ENCODE assay signal across 20 cellular contexts in the genomic region with DNA sequence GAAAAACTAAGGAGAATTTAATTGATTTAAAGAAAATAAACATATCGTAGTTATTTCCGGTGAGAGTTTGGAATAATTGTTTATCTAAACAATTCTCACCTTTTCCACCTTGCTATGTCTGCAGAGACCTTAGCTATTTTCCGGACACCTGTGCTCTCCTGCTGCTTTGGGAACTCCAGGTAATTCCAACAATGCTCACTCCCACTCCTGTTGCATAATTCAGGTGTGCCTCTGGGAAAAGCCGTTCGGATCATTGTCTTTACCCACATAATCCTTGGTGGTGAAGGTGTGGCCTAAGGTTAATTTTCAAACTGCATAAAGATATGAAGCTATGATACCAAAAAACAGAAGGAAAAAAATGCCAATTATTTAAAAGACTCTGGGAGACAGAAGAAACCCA. TPM values are rescaled to one million over a fixed set of nuclear protein-coding genes. Genes with fewer than 3 reads are reported as not detected.
A peak's percentile ranks its signal among the peaks of the same experiment; 100 is the strongest.
DNase-seq lines count a peak whose midpoint lies in the region; ATAC-seq, FAIRE-seq and TF ChIP-seq lines count a peak whose summit lies in the region.
"Had no signal": no experiment of that assay in that cellular context is flagged by ENCODE, and none has a peak within 500 bp of the region (broad histone marks: within the 10 kb centered on the region; RNA-seq: fewer than 3 reads in every experiment).

No MANE protein-coding gene starts in this region.

- ATAC-seq in HG02970 (IDR thresholded peaks at IDR 0.05; ENCODE audit: low FRiP score, unreplicated experiment), result no peak
- ATAC-seq: CD8-positive, alpha-beta T cell had no signal

- no peak overlapping the region for H3K18ac ChIP-seq in H1 (ENCODE audit: extremely low read depth, low read length)

- H2BK120ac ChIP-seq in H1 (replicated peaks; ENCODE audit: low read depth, low read length), result no peak overlapping the region

- H3K9me3 Mint-ChIP-seq in Caco-2 (ENCODE audit: unreplicated experiment) (no peaks in the 10 kb centered on the region), glutamatergic neuron (ENCODE audit: unreplicated experiment) (no peaks in the 10 kb centered on the region)
- H3K9me3 Mint-ChIP-seq: CD8-positive, alpha-beta T cell had no signal

- TF ChIP-seq RAD21 in H1 (IDR thresholded peaks at IDR 0.05 in 1 of 2, conservative IDR thresholded peaks at IDR 0.05 in 1 of 2; ENCODE audit: low read depth in 2 of 2, low read length in 2 of 2), result no peak

- H3K14ac ChIP-seq in H1 (ENCODE audit: insufficient read length), result no peak overlapping the region

- no peak overlapping the region for H2BK5ac ChIP-seq in H1 (ENCODE audit: low read depth, low read length)

- TF ChIP-seq EP300 in H1 (IDR thresholded peaks at IDR 0.05; ENCODE audit: borderline replicate concordance in 1 of 2, low read depth in 2 of 2, low read length in 2 of 2), result no peak

- H3K4me3 ChIP-seq in Caco-2 (ENCODE audit: low read depth, low read length) (no peak overlapping the region), H1 (ENCODE audit: extremely low read depth in 1 of 4, insufficient read depth in 2 of 4, low read depth in 3 of 4, low read length in 4 of 4) (no peak overlapping the region), mucosa of rectum (ENCODE audit: low read length in 2 of 2) (no peak overlapping the region)
- H3K4me3 ChIP-seq: BLaER1 treated with 17β-estradiol and CSF1 and Interleukin-3, amounts not matched to agents 10 nM and 100 nM had no signal

- no peak overlapping the region for H3K4me2 ChIP-seq in H1 (ENCODE audit: insufficient read depth in 1 of 2, low read depth in 2 of 2, low read length in 2 of 2)
- H3K4me2 ChIP-seq: BLaER1 treated with 17β-estradiol and CSF1 and Interleukin-3, amounts not matched to agents 10 nM and 100 nM had no signal

- H3K4me1 Mint-ChIP-seq in Caco-2 (ENCODE audit: low read depth, unreplicated experiment) (peaks cover 13% of the 10 kb centered on the region), glutamatergic neuron (ENCODE audit: low read depth, unreplicated experiment) (no peaks in the 10 kb centered on the region)

- H4K5ac ChIP-seq in H1 (ENCODE audit: insufficient read length, low read depth, low read length), result no peak overlapping the region

- TF ChIP-seq CTCF in Caco-2 (IDR thresholded peaks at IDR 0.05; ENCODE audit: insufficient read depth in 1 of 2, low read depth in 1 of 2, low read length in 1 of 2, severe bottlenecking in 1 of 2, unreplicated experiment in 1 of 2), result no peak
- TF ChIP-seq CTCF in H1 (IDR thresholded peaks at IDR 0.05; ENCODE audit: control extremely low read depth in 1 of 3, insufficient read depth in 1 of 3, low read depth in 1 of 3, low read length in 3 of 3), result no peak
- no peak for TF ChIP-seq CTCF in glutamatergic neuron (IDR thresholded peaks at IDR 0.05; ENCODE audit: partially characterized antibody, unreplicated experiment)

- H3K27ac ChIP-seq in H1 (ENCODE audit: low read depth, low read length), result no peak overlapping the region
- peak overlapping the region; percentile 60 to 78 for H3K27ac ChIP-seq in mucosa of rectum (ENCODE audit: low read depth in 2 of 2, low read length in 2 of 2)
- H3K27ac ChIP-seq: BLaER1 treated with 17β-estradiol and CSF1 and Interleukin-3, amounts not matched to agents 10 nM and 100 nM had no signal

- no peaks in the 10 kb centered on the region for H3K27me3 Mint-ChIP-seq in Caco-2 (ENCODE audit: insufficient read depth, unreplicated experiment)
- H3K27me3 Mint-ChIP-seq in glutamatergic neuron (ENCODE audit: unreplicated experiment), result no peaks in the 10 kb centered on the region

- H3K9ac ChIP-seq in H1 (replicated peaks in 1 of 4; ENCODE audit: extremely low read depth in 1 of 4, low read depth in 3 of 4, low read length in 3 of 4) (no peak overlapping the region), mucosa of rectum (ENCODE audit: low read depth in 1 of 2, low read length in 2 of 2) (peak overlapping the region; percentile 10 to 20)
- H3K9ac ChIP-seq: BLaER1 treated with 17β-estradiol and CSF1 and Interleukin-3, amounts not matched to agents 10 nM and 100 nM had no signal

- H2AK5ac ChIP-seq in H1 (ENCODE audit: low read depth, low read length), result no peak overlapping the region

- 79% methylated on average over 5 of the region's 5 CpGs; no CpG with 5 or more reads in 1 of the 2 experiments for WGBS in H1 (ENCODE audit: extremely low coverage in 1 of 2, insufficient coverage in 1 of 2, insufficient read length in 1 of 2, insufficient replicate concordance in 2 of 2, low coverage in 1 of 2, low lambda C conversion rate in 2 of 2, missing lambda C conversion rate in 1 of 2), 2 experiments

- H2BK20ac ChIP-seq in H1 (ENCODE audit: low read length), result no peak overlapping the region

- CTCF ChIA-PET in Caco-2 (lab: Charles Lee), result no interaction called here
- CTCF ChIA-PET in H1 (lab: Charles Lee; ENCODE audit: partially characterized antibody), result interaction anchor here (0.6 to 1.5 kb wide), 3 partner anchors 18 to 235 kb away, joined by 3 to 4 read pairs (median 3); no protein-coding TSS in a partner anchor

- H3K23me2 ChIP-seq in H1 (ENCODE audit: low read depth, low read length), result no peaks in the 10 kb centered on the region

- H3K23ac ChIP-seq in H1 (ENCODE audit: insufficient read length), result no peak overlapping the region

- peaks cover 50% of the 10 kb centered on the region for H3K4me1 ChIP-seq in Caco-2
- peaks cover 0 to 2% (median 0%) of the 10 kb centered on the region in 4 experiments; a peak in 3 of 7 replicates for H3K4me1 ChIP-seq in H1 (replicated peaks in 1 of 4; ENCODE audit: control insufficient read depth in 3 of 4, insufficient read depth in 4 of 4, low read length in 3 of 4)
- H3K4me1 ChIP-seq in mucosa of rectum (ENCODE audit: control insufficient read depth in 2 of 2, insufficient read depth in 2 of 2, low read length in 2 of 2), result peaks cover 0 to 4% of the 10 kb centered on the region in 2 donors

- no peak overlapping the region for H3K4ac ChIP-seq in H1 (replicated peaks; ENCODE audit: insufficient read length, low read depth, low read length)

- H3K27me3 ChIP-seq in Caco-2 (replicated peaks; ENCODE audit: control insufficient read depth, insufficient read depth, low read length), result no peaks in the 10 kb centered on the region
- H3K27me3 ChIP-seq in H1 (replicated peaks in 1 of 4; ENCODE audit: control insufficient read depth in 3 of 4, extremely low read depth in 1 of 4, insufficient read depth in 3 of 4, low read length in 3 of 4), result no peaks in the 10 kb centered on the region
- H3K27me3 ChIP-seq in mucosa of rectum (ENCODE audit: control insufficient read depth in 2 of 2, insufficient read depth in 2 of 2, low read length in 2 of 2), result no peaks in the 10 kb centered on the region
- H3K27me3 ChIP-seq: BLaER1 treated with 17β-estradiol and CSF1 and Interleukin-3, amounts not matched to agents 10 nM and 100 nM had no signal

- H3K9me3 ChIP-seq in Caco-2, result no peaks in the 10 kb centered on the region
- no peaks in the 10 kb centered on the region for H3K9me3 ChIP-seq in H1 (ENCODE audit: insufficient read depth in 2 of 2, low read depth in 1 of 2, low read length in 1 of 2)
- no peaks in the 10 kb centered on the region for H3K9me3 ChIP-seq in mucosa of rectum (ENCODE audit: control insufficient read depth in 2 of 2, low read length in 2 of 2)
- H3K9me3 ChIP-seq: BLaER1 treated with 17β-estradiol and CSF1 and Interleukin-3, amounts not matched to agents 10 nM and 100 nM had no signal

- FAIRE-seq in H1 (lab: Jason Lieb, UNC), result no peak
- FAIRE-seq: RCC 7860 had no signal

- POLR2A ChIA-PET in Caco-2 (lab: Charles Lee) (no interaction called here), H1 (lab: Charles Lee; ENCODE audit: partially characterized antibody) (no interaction called here)

- H3K4me3 Mint-ChIP-seq in Caco-2 (ENCODE audit: unreplicated experiment) (peak overlapping the region; percentile 57), glutamatergic neuron (ENCODE audit: unreplicated experiment) (no peak overlapping the region)
- H3K4me3 Mint-ChIP-seq: CD8-positive, alpha-beta T cell had no signal

- no peaks in the 10 kb centered on the region for H3K36me3 ChIP-seq in Caco-2 (ENCODE audit: control insufficient read depth, insufficient read depth, low read length)
- H3K36me3 ChIP-seq in H1 (ENCODE audit: control insufficient read depth in 2 of 4, insufficient read depth in 4 of 4, low read length in 3 of 4), result no peaks in the 10 kb centered on the region; a peak in 1 of 8 replicates
- peaks cover 0 to 5% of the 10 kb centered on the region in 2 donors for H3K36me3 ChIP-seq in mucosa of rectum (ENCODE audit: control insufficient read depth in 2 of 2, insufficient read depth in 2 of 2, low read length in 2 of 2)

- intact Hi-C loops in Caco-2 (cut with micrococcal nuclease; ENCODE audit: unreplicated experiment), result loop anchor here (1.0 kb wide), 2 partner anchors 10 kb away; no protein-coding TSS in a partner anchor

- H4K20me1 ChIP-seq in H1 (replicated peaks in 1 of 2; ENCODE audit: control insufficient read depth in 1 of 2, insufficient read depth in 2 of 2, low read length in 2 of 2), result no peaks in the 10 kb centered on the region
- H4K20me1 ChIP-seq: BLaER1 treated with 17β-estradiol and CSF1 and Interleukin-3, amounts not matched to agents 10 nM and 100 nM had no signal

- no peaks in the 10 kb centered on the region for H3K79me1 ChIP-seq in H1 (ENCODE audit: low read depth, low read length)

- H3K27ac Mint-ChIP-seq in Caco-2 (ENCODE audit: unreplicated experiment) (peak overlapping the region; percentile 53), glutamatergic neuron (ENCODE audit: unreplicated experiment) (no peak overlapping the region)
- H3K27ac Mint-ChIP-seq: CD8-positive, alpha-beta T cell had no signal

- H3K56ac ChIP-seq in H1 (replicated peaks; ENCODE audit: insufficient read length, low read depth, low read length), result no peak overlapping the region

- H2BK12ac ChIP-seq in H1 (ENCODE audit: low read depth, low read length), result no peak overlapping the region

- no peak for TF ChIP-seq POLR2A in H1 (IDR thresholded peaks at IDR 0.05; ENCODE audit: control extremely low read depth in 1 of 2, low read depth in 2 of 2, low read length in 2 of 2)

- no peak overlapping the region for H2AFZ ChIP-seq in H1 (ENCODE audit: low read length)

- H4K8ac ChIP-seq in H1 (ENCODE audit: extremely low read depth, insufficient read depth, low read length), result no peak overlapping the region

- H4K91ac ChIP-seq in H1 (replicated peaks; ENCODE audit: insufficient read length, low read length), result no peak overlapping the region

- no peak overlapping the region for H2BK15ac ChIP-seq in H1 (ENCODE audit: low read length)

- peaks cover 59% of the 10 kb centered on the region for H3K36me3 Mint-ChIP-seq in Caco-2 (ENCODE audit: insufficient read depth, unreplicated experiment)
- no peaks in the 10 kb centered on the region for H3K36me3 Mint-ChIP-seq in glutamatergic neuron (ENCODE audit: unreplicated experiment)
- H3K36me3 Mint-ChIP-seq: CD8-positive, alpha-beta T cell had no signal

- no TSS peak for BruUV-seq in Caco-2 (replicated peaks; lab: Mats Ljungman, UMichigan)

- DNase-seq in Caco-2 (peak; percentile 71 to 79), HT-29 (ENCODE audit: low spot score) (peak; percentile 50), H1 (ENCODE audit: low read depth in 1 of 2, low spot score in 2 of 2) (no peak), glutamatergic neuron (no peak), AG08395 (ENCODE audit: low spot score) (no peak)
- DNase-seq: CD8-positive, alpha-beta T cell; DMS79 treated with DMSO at 0.1 percent for 48 hours; HCEC 1CT; KBM-7; NCI-H1417; NCI-H2029; NCI-H2171; NCI-H748 treated with DMSO at 0.1 percent for 48 hours; Right ventricle myocardium superior; SW 1271 had no signal

- no peaks in the 10 kb centered on the region for H3K79me2 ChIP-seq in H1 (ENCODE audit: control insufficient read depth in 1 of 2, insufficient read depth in 2 of 2, low read length in 2 of 2)

RNA-seq across cellular contexts. Expression of a gene that starts 59.4 kb away (rescaled TPM):
- total RNA-seq in Caco-2 (2022), result not detected in 2 replicates
- not detected in 2 replicates for total RNA-seq in HT-29 (2014; rRNA removed; shearing (Covaris generic))
- total RNA-seq in H1 (2021; fragmentation: NEBNext Ultra II Directional; extraction: Animal tissue kit (Norgen Biotek cat#: 25700)), result not detected in 2 replicates
- not detected in 2 replicates for polyA plus RNA-seq in H1 (2011; rRNA removed)
- not detected for polyA plus RNA-seq in H1 (2011; cell fraction: cytosol; rRNA removed)
- not detected for polyA plus RNA-seq in H1 (2011; cell fraction: nucleus; rRNA removed)
- polyA plus RNA-seq in H1 (2012, experiment 1 of 2), result 0.28 TPM in 1 of 4 replicates, not detected in the others
- polyA plus RNA-seq in H1 (2012, experiment 2 of 2), result not detected
- not detected for polyA plus RNA-seq in H1 (2013, experiment 1 of 2)
- polyA plus RNA-seq in H1 (2013, experiment 2 of 2), result not detected
- polyA minus RNA-seq in H1 (2011; rRNA and poly(A)+ RNA removed), result not detected in 2 replicates
- polyA minus RNA-seq in H1 (2011; cell fraction: cytosol; rRNA and poly(A)+ RNA removed), result not detected
- not detected for polyA minus RNA-seq in H1 (2011; cell fraction: nucleus; rRNA and poly(A)+ RNA removed)
- not detected for total RNA-seq in glutamatergic neuron (ENCODE audit: unreplicated experiment)
- total RNA-seq: A673; CD8-positive, alpha-beta T cell; Right ventricle myocardium superior had no signal

Comparison
In these comparisons a context has a peak if more than half of its experiments do, and no peak if none do; other contexts are left out.
1. DNase-seq: peak in Caco-2 (2 of 2) and HT-29 (single experiment); none in H1 (0 of 2), glutamatergic neuron (single experiment) and AG08395 (single experiment).
2. H3K9ac ChIP-seq: peak in mucosa of rectum (2 of 2); none in H1 (0 of 4).